8 cellular contexts compared by ENCODE assay signal in the genomic region with DNA sequence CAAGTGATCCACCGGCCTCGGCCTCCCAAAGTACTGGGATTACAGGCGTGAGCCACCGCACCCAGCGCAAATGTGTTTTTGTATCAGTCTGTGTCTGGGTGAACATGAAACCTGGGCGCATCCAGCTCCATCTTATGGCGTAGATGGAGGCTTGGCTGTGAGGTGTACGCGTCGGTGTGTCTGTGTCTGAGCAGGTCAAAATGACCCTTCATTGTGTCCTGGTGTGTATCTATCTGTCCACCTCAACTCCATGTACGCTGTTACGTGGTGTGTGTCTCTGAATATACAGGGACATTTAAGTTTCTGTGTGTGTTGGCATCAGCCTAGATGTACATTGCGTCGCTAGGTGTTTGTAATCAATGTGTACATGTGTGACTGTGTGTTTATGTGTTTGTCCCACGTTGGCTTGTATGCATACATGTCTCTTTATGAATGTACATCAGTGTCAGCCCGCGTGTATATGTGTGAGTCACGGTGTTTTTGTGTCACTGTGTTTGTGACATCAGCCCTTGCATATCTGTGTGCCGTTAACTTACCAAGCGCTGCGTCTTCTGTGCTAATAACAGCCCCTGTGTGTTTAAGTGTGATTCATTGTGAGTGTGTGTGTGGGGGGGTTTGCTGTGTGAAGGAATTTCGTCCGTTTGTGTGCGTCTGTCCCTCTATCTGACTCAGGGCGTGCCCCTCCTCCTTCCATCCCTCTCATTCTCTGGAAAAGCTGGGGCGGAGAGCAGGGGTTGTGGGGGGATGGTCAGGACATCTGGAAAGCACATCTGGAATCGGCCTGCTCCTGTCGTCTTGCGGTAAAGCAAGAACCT. TPM values are rescaled to one million over a fixed set of nuclear protein-coding genes. Genes with fewer than 3 reads are reported as not detected.
A peak's percentile ranks its signal among the peaks of the same experiment; 100 is the strongest.
DNase-seq lines count a peak whose midpoint lies in the region; ATAC-seq, FAIRE-seq and TF ChIP-seq lines count a peak whose summit lies in the region.

No MANE protein-coding gene starts in this region.

- H3K4me3 Mint-ChIP-seq in Calu3 (ENCODE audit: low read depth, unreplicated experiment) = peak overlapping the region; percentile 66

- H3K36me3 ChIP-seq in brain microvascular endothelial cell (replicated peaks) (peaks cover 35% of the 10 kb centered on the region), keratinocyte (ENCODE audit: control insufficient read depth in 2 of 2, extremely low read depth in 1 of 2, insufficient read depth in 2 of 2, low read length in 2 of 2) (peaks cover 1 to 37% of the 10 kb centered on the region in 2 experiments)

- peak overlapping the region; percentile 97 for H3K27ac ChIP-seq in brain microvascular endothelial cell
- H3K27ac ChIP-seq in keratinocyte (ENCODE audit: control insufficient read depth, insufficient read depth, low read length) = peak overlapping the region; percentile 96

- CTCF ChIA-PET in Calu3 (lab: Charles Lee) = interaction anchor here (1.2 kb wide), 4 partner anchors 21 to 203 kb away, joined by 3 to 9 read pairs (median 8); no protein-coding TSS in a partner anchor

- H3K9me1 ChIP-seq in keratinocyte (ENCODE audit: control insufficient read depth, extremely low read depth, insufficient read depth, low read length) = peaks cover 6% of the 10 kb centered on the region

- H3K27me3 Mint-ChIP-seq in Calu3 (ENCODE audit: unreplicated experiment) = no peaks in the 10 kb centered on the region

- intact Hi-C loops in Calu3 (cut with micrococcal nuclease; ENCODE audit: unreplicated experiment) = loop anchor here (5.0 kb wide), 1 partner anchor 37 kb away; the partner anchor contains the start of gene HNRNPUL1

- H3K4me1 Mint-ChIP-seq in Calu3 (ENCODE audit: low read depth, unreplicated experiment) = peaks cover 52% of the 10 kb centered on the region

- TF ChIP-seq CTCF in Calu3 (IDR thresholded peaks at IDR 0.05; ENCODE audit: unreplicated experiment) = no peak
- TF ChIP-seq CTCF in brain microvascular endothelial cell (IDR thresholded peaks at IDR 0.05; ENCODE audit: low read depth, low read length, missing control alignments) = no peak
- no peak for TF ChIP-seq CTCF in keratinocyte (optimal IDR thresholded peaks at IDR 0.05 in 1 of 3, IDR thresholded peaks at IDR 0.05 in 1 of 3, conservative IDR thresholded peaks at IDR 0.05 in 1 of 3; ENCODE audit: extremely low read depth in 1 of 3, insufficient read depth in 2 of 3, low read length in 3 of 3)

- H3K4me2 ChIP-seq in keratinocyte (ENCODE audit: control insufficient read depth, extremely low read depth, insufficient read depth, low read depth, low read length) = peak overlapping the region; percentile 82

- peak; percentile 60 for ATAC-seq in SK-N-SH treated with all-trans-retinoic acid at 6 μM for 48 hours
- ATAC-seq in HG03439 (IDR thresholded peaks at IDR 0.05; ENCODE audit: unreplicated experiment) = no peak
- ATAC-seq in GM19395 (IDR thresholded peaks at IDR 0.05; ENCODE audit: unreplicated experiment) = no peak
- ATAC-seq in GM19467 (IDR thresholded peaks at IDR 0.05; ENCODE audit: unreplicated experiment) = no peak

- H3K9ac ChIP-seq in keratinocyte (ENCODE audit: control insufficient read depth, extremely low read depth, insufficient read depth, low read length) = peak overlapping the region; percentile 83

- in situ Hi-C loops in brain microvascular endothelial cell (cut with HindIII; ENCODE audit: low pct_ligation_motif_present, low sequenced_read_pairs) = no loop called here

- H3K79me2 ChIP-seq in keratinocyte (ENCODE audit: control insufficient read depth, insufficient read depth, low read length) = peaks cover 20% of the 10 kb centered on the region

- H3K27me3 ChIP-seq in brain microvascular endothelial cell (replicated peaks) (no peaks in the 10 kb centered on the region), keratinocyte (ENCODE audit: control insufficient read depth, extremely low read depth, insufficient read depth, low read length) (no peaks in the 10 kb centered on the region)

- H2AFZ ChIP-seq in keratinocyte (ENCODE audit: control insufficient read depth, low read length) = peak overlapping the region; percentile 59

- FAIRE-seq in keratinocyte (lab: Jason Lieb, UNC) = peak; percentile 95

- H3K4me3 ChIP-seq in brain microvascular endothelial cell (ENCODE audit: low read depth, low read length) (peak overlapping the region; percentile 37), keratinocyte (ENCODE audit: control insufficient read depth in 2 of 3, extremely low read depth in 1 of 3, insufficient read depth in 2 of 3, low read depth in 1 of 3, low read length in 3 of 3) (peak overlapping the region; percentile 18 to 55 (median 32))

- peaks cover 55% of the 10 kb centered on the region for H3K4me1 ChIP-seq in keratinocyte (ENCODE audit: control insufficient read depth, extremely low read depth, insufficient read depth, low read length)

- H3K36me3 Mint-ChIP-seq in Calu3 (ENCODE audit: insufficient read depth, unreplicated experiment) = peaks cover 60% of the 10 kb centered on the region

- dilution Hi-C loops in keratinocyte (cut with MboI; ENCODE audit: extremely low pct_ligation_motif_present, low sequenced_read_pairs) = no loop called here

- no peaks in the 10 kb centered on the region for H3K9me3 ChIP-seq in keratinocyte (ENCODE audit: control insufficient read depth, low read depth, low read length)

- H3K9me3 Mint-ChIP-seq in Calu3 (ENCODE audit: low read depth, unreplicated experiment) = no peaks in the 10 kb centered on the region

- TSS peak; percentile 35 for BruUV-seq in Calu3 (replicated peaks; lab: Mats Ljungman, UMichigan)

- H3K27ac Mint-ChIP-seq in Calu3 (ENCODE audit: unreplicated experiment) = peak overlapping the region; percentile 98

- DNase-seq in Calu3 = peak; percentile 87
- peak; percentile 99 for DNase-seq in brain microvascular endothelial cell
- DNase-seq in keratinocyte (ENCODE audit: low read depth, low spot score) = peak; percentile 94
- DNase-seq in stimulated activated CD4-positive, alpha-beta T cell treated with anti-CD3 and anti-CD28 coated beads, Interleukin-1b, Interleukin-23, amount 100 ng/mL, for 24 hours (ENCODE audit: low read depth in 4 of 4, low spot score in 1 of 4) = peak in 3 of 4 experiments; percentile 2 to 43 (median 23)

- no peaks in the 10 kb centered on the region for H4K20me1 ChIP-seq in keratinocyte (ENCODE audit: control insufficient read depth, extremely low read depth, insufficient read depth, low read length)

TF ChIP-seq in SK-N-SH treated with all-trans-retinoic acid at 6 μM for 48 hours, 23 proteins besides CTCF, POLR2A, EP300 and RAD21:
- TF ChIP-seq ZNF70 (CRISPR knock-in tag; IDR thresholded peaks at IDR 0.05) = no peak
- no peak for TF ChIP-seq GLIS3 (CRISPR knock-in tag; IDR thresholded peaks at IDR 0.05)
- no peak for TF ChIP-seq POU6F1 (CRISPR knock-in tag; IDR thresholded peaks at IDR 0.05; ENCODE audit: borderline replicate concordance, low read depth)
- TF ChIP-seq CSDC2 (CRISPR knock-in tag; IDR thresholded peaks at IDR 0.05) = no peak
- no peak for TF ChIP-seq ISL1 (CRISPR knock-in tag; IDR thresholded peaks at IDR 0.05)
- no peak for TF ChIP-seq OSR1 (CRISPR knock-in tag; IDR thresholded peaks at IDR 0.05)

RNA-seq across cellular contexts. Expression of gene AXL, which starts 6.4 kb away (rescaled TPM):
- 107 and 118 TPM in 2 replicates for total RNA-seq in Calu3 (2022)
- polyA plus RNA-seq in keratinocyte = 12.2 to 36.3 TPM (median 21.7 TPM) in 3 replicates
- polyA plus RNA-seq in keratinocyte (2011; ENCODE audit: low read depth) = 1.4 TPM
- polyA plus RNA-seq in keratinocyte (2011; cell fraction: cytosol; rRNA removed) = 12.9 and 14.2 TPM in 2 replicates
- polyA plus RNA-seq in keratinocyte (2011; cell fraction: nucleus; rRNA removed) = 26.3 and 27.8 TPM in 2 replicates
- 4.2 and 64.1 TPM in 2 replicates for polyA plus RNA-seq in keratinocyte (2012; ENCODE audit: low replicate concordance)
- polyA minus RNA-seq in keratinocyte = 78.0 to 529 TPM (median 129 TPM) in 3 replicates
- polyA minus RNA-seq in keratinocyte (2011; cell fraction: cytosol; rRNA and poly(A)+ RNA removed) = 74.2 TPM
- polyA minus RNA-seq in keratinocyte (2011; cell fraction: nucleus; rRNA and poly(A)+ RNA removed) = 55.4 and 65.7 TPM in 2 replicates

RNA-seq across cellular contexts. Expression of gene CYP2S1, which starts 32.4 kb away (rescaled TPM):
- total RNA-seq in Calu3 (2022) = 4.9 and 8.9 TPM in 2 replicates
- polyA plus RNA-seq in keratinocyte = 4.9 to 5.8 TPM (median 4.9 TPM) in 3 replicates
- 5.9 TPM for polyA plus RNA-seq in keratinocyte (2011; ENCODE audit: low read depth)
- 7.2 and 11.2 TPM in 2 replicates for polyA plus RNA-seq in keratinocyte (2011; cell fraction: cytosol; rRNA removed)
- polyA plus RNA-seq in keratinocyte (2011; cell fraction: nucleus; rRNA removed) = 21.7 and 31.2 TPM in 2 replicates
- polyA plus RNA-seq in keratinocyte (2012; ENCODE audit: low replicate concordance) = 13.9 and 18.7 TPM in 2 replicates
- polyA minus RNA-seq in keratinocyte = 6.4 to 48.4 TPM (median 6.9 TPM) in 3 replicates
- 12.7 TPM for polyA minus RNA-seq in keratinocyte (2011; cell fraction: cytosol; rRNA and poly(A)+ RNA removed)
- polyA minus RNA-seq in keratinocyte (2011; cell fraction: nucleus; rRNA and poly(A)+ RNA removed) = 21.4 and 24.2 TPM in 2 replicates

RNA-seq across cellular contexts. Expression of gene HNRNPUL1, which starts 38.7 kb away (rescaled TPM):
- total RNA-seq in Calu3 (2022) = 320 and 370 TPM in 2 replicates
- polyA plus RNA-seq in keratinocyte = 21.1 to 48.3 TPM (median 40.2 TPM) in 3 replicates
- polyA plus RNA-seq in keratinocyte (2011; ENCODE audit: low read depth) = 36.4 TPM
- polyA plus RNA-seq in keratinocyte (2011; cell fraction: cytosol; rRNA removed) = 24.8 and 36.4 TPM in 2 replicates
- polyA plus RNA-seq in keratinocyte (2011; cell fraction: nucleus; rRNA removed) = 49.5 and 56.5 TPM in 2 replicates
- polyA plus RNA-seq in keratinocyte (2012; ENCODE audit: low replicate concordance) = 47.9 and 119 TPM in 2 replicates
- 34.9 to 90.5 TPM (median 43.5 TPM) in 3 replicates for polyA minus RNA-seq in keratinocyte
- 36.6 TPM for polyA minus RNA-seq in keratinocyte (2011; cell fraction: cytosol; rRNA and poly(A)+ RNA removed)
- polyA minus RNA-seq in keratinocyte (2011; cell fraction: nucleus; rRNA and poly(A)+ RNA removed) = 25.3 and 44.1 TPM in 2 replicates

Comparison
In these comparisons a context has a peak if more than half of its experiments do, and no peak if none do; other contexts are left out.
1. DNase-seq: peak in every context shown above with its lines; median percentile 99 in brain microvascular endothelial cell; 94 in keratinocyte; 87 in Calu3; 23 in stimulated activated CD4-positive, alpha-beta T cell treated with anti-CD3 and anti-CD28 coated beads, Interleukin-1b, Interleukin-23, amount 100 ng/mL, for 24 hours.